In genomic region chr15:98160236-98160635, GRCh38 we compare ENCODE assay signal across 10 cellular contexts.
DNase-seq lines count a peak whose midpoint lies in the region; ATAC-seq and TF ChIP-seq lines count a peak whose summit lies in the region.
"Had no signal": no experiment of that assay in that cellular context is flagged by ENCODE, and none has a peak within 500 bp of the region (broad histone marks: within the 10 kb centered on the region; RNA-seq: fewer than 3 reads in every experiment).

No MANE protein-coding gene starts in this region.

- H3K36me3 Mint-ChIP-seq in activated T-cell treated with anti-CD3 and anti-CD28 coated beads, Interleukin-2, amount 50 U/mL, for 72 hours (ENCODE audit: insufficient read depth in 2 of 2), result no peaks in the 10 kb centered on the region

- in situ Hi-C loops in HAP-1 (cut with MboI; ENCODE audit: low sequenced_read_pairs), result no loop called here

- H3K36me3 ChIP-seq in DOHH2 (ENCODE audit: control insufficient read depth, low read length), result peaks cover 19% of the 10 kb centered on the region
- no peaks in the 10 kb centered on the region for H3K36me3 ChIP-seq in testis (ENCODE audit: low read depth, missing control alignments)
- H3K36me3 ChIP-seq in HAP-1 (replicated peaks), result no peaks in the 10 kb centered on the region
- H3K36me3 ChIP-seq: SJSA1 had no signal

- TF ChIP-seq POLR2A in testis (IDR thresholded peaks at IDR 0.05), result no peak

- H3K27ac ChIP-seq in DOHH2 (ENCODE audit: low read depth, low read length) (peak overlapping the region; percentile 93), testis (no peak overlapping the region)
- H3K27ac ChIP-seq: SJSA1 had no signal

- peak overlapping the region; percentile 69 for H3K4me3 ChIP-seq in DOHH2 (ENCODE audit: low read length)
- H3K4me3 ChIP-seq in testis, result no peak overlapping the region
- H3K4me3 ChIP-seq in HAP-1, result no peak overlapping the region
- H3K4me3 ChIP-seq: SJSA1 had no signal

- no peak for TF ChIP-seq CTCF in DOHH2 (IDR thresholded peaks at IDR 0.05; ENCODE audit: low read depth, low read length, poor library complexity, severe bottlenecking)
- no peak for TF ChIP-seq CTCF in testis (IDR thresholded peaks at IDR 0.05)

- ATAC-seq in GM19468 (IDR thresholded peaks at IDR 0.05; ENCODE audit: extremely low read depth, unreplicated experiment), result peak; percentile 81
- ATAC-seq in HG03571 (IDR thresholded peaks at IDR 0.05; ENCODE audit: unreplicated experiment), result peak; percentile 90
- peak; percentile 64 to 96 for ATAC-seq in activated T-cell treated with anti-CD3 and anti-CD28 coated beads, Interleukin-2, amount 50 U/mL, for 72 hours (replicated peaks in 1 of 2)

- no peaks in the 10 kb centered on the region for H3K79me2 ChIP-seq in DOHH2 (ENCODE audit: control insufficient read depth, low read length)

- H3K27ac Mint-ChIP-seq in activated T-cell treated with anti-CD3 and anti-CD28 coated beads, Interleukin-2, amount 50 U/mL, for 72 hours, result no peak overlapping the region
- H3K27ac Mint-ChIP-seq: dendritic cell treated with granulocyte-macrophage colony-stimulating factor and Interleukin-4, amounts not matched to agents 40 ng/mL and 50 ng/mL, for 4 days had no signal

- H3K4me3 Mint-ChIP-seq in activated T-cell treated with anti-CD3 and anti-CD28 coated beads, Interleukin-2, amount 50 U/mL, for 72 hours, result no peak overlapping the region
- H3K4me3 Mint-ChIP-seq: dendritic cell treated with granulocyte-macrophage colony-stimulating factor and Interleukin-4, amounts not matched to agents 40 ng/mL and 50 ng/mL, for 4 days had no signal

- H3K9me3 ChIP-seq in DOHH2 (ENCODE audit: control insufficient read depth, insufficient read depth, low read length) (peaks cover 8% of the 10 kb centered on the region; the same call in 1 of the 2 replicates), testis (no peaks in the 10 kb centered on the region), HAP-1 (no peaks in the 10 kb centered on the region)
- H3K9me3 ChIP-seq: SJSA1 had no signal

- no peaks in the 10 kb centered on the region for H3K9me3 Mint-ChIP-seq in activated T-cell treated with anti-CD3 and anti-CD28 coated beads, Interleukin-2, amount 50 U/mL, for 72 hours
- H3K9me3 Mint-ChIP-seq: dendritic cell treated with granulocyte-macrophage colony-stimulating factor and Interleukin-4, amounts not matched to agents 40 ng/mL and 50 ng/mL, for 4 days had no signal

- intact Hi-C loops in testis (cut with DNase I; ENCODE audit: low total_unique reads), result no loop called here

- H3F3A ChIP-seq in DOHH2 (ENCODE audit: control insufficient read depth, insufficient read depth), result peaks cover 12% of the 10 kb centered on the region

- H4K20me1 ChIP-seq in DOHH2 (ENCODE audit: control insufficient read depth, insufficient read depth, low read depth, low read length), result no peaks in the 10 kb centered on the region

- 54 to 59% methylated on average over 8 of the region's 8 CpGs for WGBS in testis, 2 donors

- H3K27me3 Mint-ChIP-seq in activated T-cell treated with anti-CD3 and anti-CD28 coated beads, Interleukin-2, amount 50 U/mL, for 72 hours (ENCODE audit: low read depth), result no peaks in the 10 kb centered on the region

- peaks cover 100% of the 10 kb centered on the region for H3K4me1 ChIP-seq in DOHH2 (ENCODE audit: control insufficient read depth, low read length)
- H3K4me1 ChIP-seq in testis, result no peaks in the 10 kb centered on the region
- H3K4me1 ChIP-seq in HAP-1, result no peaks in the 10 kb centered on the region

- H3K27me3 ChIP-seq in DOHH2 (ENCODE audit: control insufficient read depth, low read length), result no peaks in the 10 kb centered on the region
- no peaks in the 10 kb centered on the region for H3K27me3 ChIP-seq in testis
- no peaks in the 10 kb centered on the region for H3K27me3 ChIP-seq in HAP-1 (ENCODE audit: low read depth)
- H3K27me3 ChIP-seq: SJSA1 had no signal

- no peaks in the 10 kb centered on the region for H3K9me2 ChIP-seq in DOHH2 (replicated peaks; ENCODE audit: control insufficient read depth, low read length)

- peak; percentile 3 to 60 for DNase-seq in activated T-cell treated with anti-CD3 and anti-CD28 coated beads, Interleukin-2, amount 50 U/mL, for 72 hours
- DNase-seq in HuH-7.5 (ENCODE audit: low spot score) (no peak), testis (no peak), Ammon's horn (ENCODE audit: low spot score) (no peak), HAP-1 (ENCODE audit: low spot score in 2 of 2) (no peak)

- H3K4me1 Mint-ChIP-seq in activated T-cell treated with anti-CD3 and anti-CD28 coated beads, Interleukin-2, amount 50 U/mL, for 72 hours (ENCODE audit: low read depth), result peaks cover 5% of the 10 kb centered on the region

- peak overlapping the region; percentile 77 for H3K4me2 ChIP-seq in DOHH2 (ENCODE audit: low read length)

Comparison
In these comparisons a context has a peak if more than half of its experiments do, and no peak if none do; other contexts are left out.
1. DNase-seq: peak in activated T-cell treated with anti-CD3 and anti-CD28 coated beads, Interleukin-2, amount 50 U/mL, for 72 hours (2 of 2); none in HuH-7.5 (single experiment), testis (single experiment), Ammon's horn (single experiment) and HAP-1 (0 of 2).
2. Peak in every context shown above with its lines, with median percentiles within 50 percentile points of each other: ATAC-seq.